ENCODE assay signal across 1 cellular context in genomic region chr10:128686638-128687278, GRCh38.
TF ChIP-seq lines count a peak whose summit lies in the region.

No MANE protein-coding gene starts in this region.

TF ChIP-seq in WTC11, 78 proteins besides CTCF, POLR2A, EP300 and RAD21 (continued from another document):
- TF ChIP-seq, protein P1, sequence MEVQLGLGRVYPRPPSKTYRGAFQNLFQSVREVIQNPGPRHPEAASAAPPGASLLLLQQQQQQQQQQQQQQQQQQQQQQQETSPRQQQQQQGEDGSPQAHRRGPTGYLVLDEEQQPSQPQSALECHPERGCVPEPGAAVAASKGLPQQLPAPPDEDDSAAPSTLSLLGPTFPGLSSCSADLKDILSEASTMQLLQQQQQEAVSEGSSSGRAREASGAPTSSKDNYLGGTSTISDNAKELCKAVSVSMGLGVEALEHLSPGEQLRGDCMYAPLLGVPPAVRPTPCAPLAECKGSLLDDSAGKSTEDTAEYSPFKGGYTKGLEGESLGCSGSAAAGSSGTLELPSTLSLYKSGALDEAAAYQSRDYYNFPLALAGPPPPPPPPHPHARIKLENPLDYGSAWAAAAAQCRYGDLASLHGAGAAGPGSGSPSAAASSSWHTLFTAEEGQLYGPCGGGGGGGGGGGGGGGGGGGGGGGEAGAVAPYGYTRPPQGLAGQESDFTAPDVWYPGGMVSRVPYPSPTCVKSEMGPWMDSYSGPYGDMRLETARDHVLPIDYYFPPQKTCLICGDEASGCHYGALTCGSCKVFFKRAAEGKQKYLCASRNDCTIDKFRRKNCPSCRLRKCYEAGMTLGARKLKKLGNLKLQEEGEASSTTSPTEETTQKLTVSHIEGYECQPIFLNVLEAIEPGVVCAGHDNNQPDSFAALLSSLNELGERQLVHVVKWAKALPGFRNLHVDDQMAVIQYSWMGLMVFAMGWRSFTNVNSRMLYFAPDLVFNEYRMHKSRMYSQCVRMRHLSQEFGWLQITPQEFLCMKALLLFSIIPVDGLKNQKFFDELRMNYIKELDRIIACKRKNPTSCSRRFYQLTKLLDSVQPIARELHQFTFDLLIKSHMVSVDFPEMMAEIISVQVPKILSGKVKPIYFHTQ (CRISPR knock-in tag; IDR thresholded peaks at IDR 0.05) = no peak
- TF ChIP-seq TEAD4 (CRISPR knock-in tag; IDR thresholded peaks at IDR 0.05) = no peak
- no peak for TF ChIP-seq MXD4 (CRISPR knock-in tag; IDR thresholded peaks at IDR 0.05; ENCODE audit: borderline replicate concordance)
- TF ChIP-seq NFYB (CRISPR knock-in tag; conservative IDR thresholded peaks at IDR 0.05; ENCODE audit: low read depth) = no peak
- TF ChIP-seq, protein P2, sequence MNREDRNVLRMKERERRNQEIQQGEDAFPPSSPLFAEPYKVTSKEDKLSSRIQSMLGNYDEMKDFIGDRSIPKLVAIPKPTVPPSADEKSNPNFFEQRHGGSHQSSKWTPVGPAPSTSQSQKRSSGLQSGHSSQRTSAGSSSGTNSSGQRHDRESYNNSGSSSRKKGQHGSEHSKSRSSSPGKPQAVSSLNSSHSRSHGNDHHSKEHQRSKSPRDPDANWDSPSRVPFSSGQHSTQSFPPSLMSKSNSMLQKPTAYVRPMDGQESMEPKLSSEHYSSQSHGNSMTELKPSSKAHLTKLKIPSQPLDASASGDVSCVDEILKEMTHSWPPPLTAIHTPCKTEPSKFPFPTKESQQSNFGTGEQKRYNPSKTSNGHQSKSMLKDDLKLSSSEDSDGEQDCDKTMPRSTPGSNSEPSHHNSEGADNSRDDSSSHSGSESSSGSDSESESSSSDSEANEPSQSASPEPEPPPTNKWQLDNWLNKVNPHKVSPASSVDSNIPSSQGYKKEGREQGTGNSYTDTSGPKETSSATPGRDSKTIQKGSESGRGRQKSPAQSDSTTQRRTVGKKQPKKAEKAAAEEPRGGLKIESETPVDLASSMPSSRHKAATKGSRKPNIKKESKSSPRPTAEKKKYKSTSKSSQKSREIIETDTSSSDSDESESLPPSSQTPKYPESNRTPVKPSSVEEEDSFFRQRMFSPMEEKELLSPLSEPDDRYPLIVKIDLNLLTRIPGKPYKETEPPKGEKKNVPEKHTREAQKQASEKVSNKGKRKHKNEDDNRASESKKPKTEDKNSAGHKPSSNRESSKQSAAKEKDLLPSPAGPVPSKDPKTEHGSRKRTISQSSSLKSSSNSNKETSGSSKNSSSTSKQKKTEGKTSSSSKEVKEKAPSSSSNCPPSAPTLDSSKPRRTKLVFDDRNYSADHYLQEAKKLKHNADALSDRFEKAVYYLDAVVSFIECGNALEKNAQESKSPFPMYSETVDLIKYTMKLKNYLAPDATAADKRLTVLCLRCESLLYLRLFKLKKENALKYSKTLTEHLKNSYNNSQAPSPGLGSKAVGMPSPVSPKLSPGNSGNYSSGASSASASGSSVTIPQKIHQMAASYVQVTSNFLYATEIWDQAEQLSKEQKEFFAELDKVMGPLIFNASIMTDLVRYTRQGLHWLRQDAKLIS (CRISPR knock-in tag; IDR thresholded peaks at IDR 0.05; ENCODE audit: borderline replicate concordance) = no peak
- no peak for TF ChIP-seq PRRX2 (CRISPR knock-in tag; IDR thresholded peaks at IDR 0.05)
- TF ChIP-seq HMGXB4 (CRISPR knock-in tag; IDR thresholded peaks at IDR 0.05) = no peak
- no peak for TF ChIP-seq TCF7 (CRISPR knock-in tag; IDR thresholded peaks at IDR 0.05; ENCODE audit: low read depth)
- no peak for TF ChIP-seq MLX (CRISPR knock-in tag; IDR thresholded peaks at IDR 0.05)
TF ChIP-seq in WTC11: peak in this region for 0.
